1 cellular context compared by ENCODE assay signal in genomic region chr11:94224078-94224477, GRCh38.
TF ChIP-seq lines count a peak whose summit lies in the region.

No MANE protein-coding gene starts in this region.

TF ChIP-seq in K562, 482 proteins besides CTCF, POLR2A, EP300 and RAD21 (continued from another document):
- TF ChIP-seq, protein P1, sequence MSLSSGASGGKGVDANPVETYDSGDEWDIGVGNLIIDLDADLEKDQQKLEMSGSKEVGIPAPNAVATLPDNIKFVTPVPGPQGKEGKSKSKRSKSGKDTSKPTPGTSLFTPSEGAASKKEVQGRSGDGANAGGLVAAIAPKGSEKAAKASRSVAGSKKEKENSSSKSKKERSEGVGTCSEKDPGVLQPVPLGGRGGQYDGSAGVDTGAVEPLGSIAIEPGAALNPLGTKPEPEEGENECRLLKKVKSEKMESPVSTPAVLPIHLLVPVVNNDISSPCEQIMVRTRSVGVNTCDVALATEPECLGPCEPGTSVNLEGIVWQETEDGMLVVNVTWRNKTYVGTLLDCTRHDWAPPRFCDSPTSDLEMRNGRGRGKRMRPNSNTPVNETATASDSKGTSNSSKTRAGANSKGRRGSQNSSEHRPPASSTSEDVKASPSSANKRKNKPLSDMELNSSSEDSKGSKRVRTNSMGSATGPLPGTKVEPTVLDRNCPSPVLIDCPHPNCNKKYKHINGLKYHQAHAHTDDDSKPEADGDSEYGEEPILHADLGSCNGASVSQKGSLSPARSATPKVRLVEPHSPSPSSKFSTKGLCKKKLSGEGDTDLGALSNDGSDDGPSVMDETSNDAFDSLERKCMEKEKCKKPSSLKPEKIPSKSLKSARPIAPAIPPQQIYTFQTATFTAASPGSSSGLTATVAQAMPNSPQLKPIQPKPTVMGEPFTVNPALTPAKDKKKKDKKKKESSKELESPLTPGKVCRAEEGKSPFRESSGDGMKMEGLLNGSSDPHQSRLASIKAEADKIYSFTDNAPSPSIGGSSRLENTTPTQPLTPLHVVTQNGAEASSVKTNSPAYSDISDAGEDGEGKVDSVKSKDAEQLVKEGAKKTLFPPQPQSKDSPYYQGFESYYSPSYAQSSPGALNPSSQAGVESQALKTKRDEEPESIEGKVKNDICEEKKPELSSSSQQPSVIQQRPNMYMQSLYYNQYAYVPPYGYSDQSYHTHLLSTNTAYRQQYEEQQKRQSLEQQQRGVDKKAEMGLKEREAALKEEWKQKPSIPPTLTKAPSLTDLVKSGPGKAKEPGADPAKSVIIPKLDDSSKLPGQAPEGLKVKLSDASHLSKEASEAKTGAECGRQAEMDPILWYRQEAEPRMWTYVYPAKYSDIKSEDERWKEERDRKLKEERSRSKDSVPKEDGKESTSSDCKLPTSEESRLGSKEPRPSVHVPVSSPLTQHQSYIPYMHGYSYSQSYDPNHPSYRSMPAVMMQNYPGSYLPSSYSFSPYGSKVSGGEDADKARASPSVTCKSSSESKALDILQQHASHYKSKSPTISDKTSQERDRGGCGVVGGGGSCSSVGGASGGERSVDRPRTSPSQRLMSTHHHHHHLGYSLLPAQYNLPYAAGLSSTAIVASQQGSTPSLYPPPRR (CRISPR knock-in tag; IDR thresholded peaks at IDR 0.05; ENCODE audit: borderline replicate concordance) = no peak
- TF ChIP-seq ZKSCAN3 (CRISPR knock-in tag; IDR thresholded peaks at IDR 0.05) = no peak
- TF ChIP-seq PRMT5 (CRISPR knock-in tag; IDR thresholded peaks at IDR 0.05) = no peak
- TF ChIP-seq CHD7 (IDR thresholded peaks at IDR 0.05; ENCODE audit: low read depth, low read length) = no peak
- TF ChIP-seq, protein P2, sequence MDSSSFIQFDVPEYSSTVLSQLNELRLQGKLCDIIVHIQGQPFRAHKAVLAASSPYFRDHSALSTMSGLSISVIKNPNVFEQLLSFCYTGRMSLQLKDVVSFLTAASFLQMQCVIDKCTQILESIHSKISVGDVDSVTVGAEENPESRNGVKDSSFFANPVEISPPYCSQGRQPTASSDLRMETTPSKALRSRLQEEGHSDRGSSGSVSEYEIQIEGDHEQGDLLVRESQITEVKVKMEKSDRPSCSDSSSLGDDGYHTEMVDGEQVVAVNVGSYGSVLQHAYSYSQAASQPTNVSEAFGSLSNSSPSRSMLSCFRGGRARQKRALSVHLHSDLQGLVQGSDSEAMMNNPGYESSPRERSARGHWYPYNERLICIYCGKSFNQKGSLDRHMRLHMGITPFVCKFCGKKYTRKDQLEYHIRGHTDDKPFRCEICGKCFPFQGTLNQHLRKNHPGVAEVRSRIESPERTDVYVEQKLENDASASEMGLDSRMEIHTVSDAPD (CRISPR knock-in tag; IDR thresholded peaks at IDR 0.05) = no peak
- TF ChIP-seq, protein P3, sequence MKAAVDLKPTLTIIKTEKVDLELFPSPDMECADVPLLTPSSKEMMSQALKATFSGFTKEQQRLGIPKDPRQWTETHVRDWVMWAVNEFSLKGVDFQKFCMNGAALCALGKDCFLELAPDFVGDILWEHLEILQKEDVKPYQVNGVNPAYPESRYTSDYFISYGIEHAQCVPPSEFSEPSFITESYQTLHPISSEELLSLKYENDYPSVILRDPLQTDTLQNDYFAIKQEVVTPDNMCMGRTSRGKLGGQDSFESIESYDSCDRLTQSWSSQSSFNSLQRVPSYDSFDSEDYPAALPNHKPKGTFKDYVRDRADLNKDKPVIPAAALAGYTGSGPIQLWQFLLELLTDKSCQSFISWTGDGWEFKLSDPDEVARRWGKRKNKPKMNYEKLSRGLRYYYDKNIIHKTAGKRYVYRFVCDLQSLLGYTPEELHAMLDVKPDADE (conservative IDR thresholded peaks at IDR 0.05; ENCODE audit: control insufficient read depth, low read depth, low read length) = no peak
- no peak for TF ChIP-seq STAG1 (CRISPR knock-in tag; IDR thresholded peaks at IDR 0.05; ENCODE audit: borderline replicate concordance)
- TF ChIP-seq ZNF146 (CRISPR knock-in tag; IDR thresholded peaks at IDR 0.05; ENCODE audit: unreplicated experiment) = no peak
- TF ChIP-seq TSC22D4 (tag; IDR thresholded peaks at IDR 0.05) = no peak
- no peak for TF ChIP-seq NR3C1 (CRISPR knock-in tag; IDR thresholded peaks at IDR 0.05)
- no peak for TF ChIP-seq ZSCAN29 (IDR thresholded peaks at IDR 0.05)
- TF ChIP-seq SRSF7 (optimal IDR thresholded peaks at IDR 0.05; ENCODE audit: low read depth, low read length) = no peak
- no peak for TF ChIP-seq SREBF1 (IDR thresholded peaks at IDR 0.05; ENCODE audit: borderline replicate concordance, low read depth, low read length)
- no peak for TF ChIP-seq HNRNPL (IDR thresholded peaks at IDR 0.05; ENCODE audit: low read depth, low read length)
- no peak for TF ChIP-seq PURB (CRISPR knock-in tag; IDR thresholded peaks at IDR 0.05; ENCODE audit: low read depth)
- peak; percentile 43; the same call in 1 of the 2 replicates for TF ChIP-seq NFE2 (IDR thresholded peaks at IDR 0.05; ENCODE audit: low read depth)
- no peak for TF ChIP-seq HDAC8 (tag; IDR thresholded peaks at IDR 0.05)
- no peak for TF ChIP-seq CBX8 (IDR thresholded peaks at IDR 0.05; ENCODE audit: borderline replicate concordance, extremely low read depth, low read depth, low read length, poor library complexity, severe bottlenecking)
- no peak for TF ChIP-seq ASH1L (IDR thresholded peaks at IDR 0.05; ENCODE audit: borderline replicate concordance, low read depth, partially characterized antibody)
- TF ChIP-seq NEUROD1 (IDR thresholded peaks at IDR 0.05; ENCODE audit: borderline replicate concordance, low read depth, low read length, partially characterized antibody) = no peak
- TF ChIP-seq PHF8 (IDR thresholded peaks at IDR 0.05; ENCODE audit: borderline replicate concordance, low read length) = no peak
- no peak for TF ChIP-seq ETV1 (tag; conservative IDR thresholded peaks at IDR 0.05; ENCODE audit: low read depth)
- TF ChIP-seq MAFG (tag; conservative IDR thresholded peaks at IDR 0.05) = peak; percentile 69
- no peak for TF ChIP-seq POLR2B (IDR thresholded peaks at IDR 0.05; ENCODE audit: low read depth, partially characterized antibody)
- TF ChIP-seq POLR3A (IDR thresholded peaks at IDR 0.05; ENCODE audit: borderline replicate concordance, extremely low read depth, insufficient read depth, insufficient read length) = no peak
- no peak for TF ChIP-seq ZNF232 (CRISPR knock-in tag; IDR thresholded peaks at IDR 0.05)
- no peak for TF ChIP-seq TBP (optimal IDR thresholded peaks at IDR 0.05; ENCODE audit: low read depth, low read length)
- peak; percentile 71 for TF ChIP-seq C11orf30 (IDR thresholded peaks at IDR 0.05; ENCODE audit: low read depth)
